18 cellular contexts compared by ENCODE assay signal in genomic region chr6:133132092-133132491, GRCh38.
A peak's percentile ranks its signal among the peaks of the same experiment; 100 is the strongest.
DNase-seq lines count a peak whose midpoint lies in the region; ATAC-seq and TF ChIP-seq lines count a peak whose summit lies in the region.
"Had no signal": no experiment of that assay in that cellular context is flagged by ENCODE, and none has a peak within 500 bp of the region (broad histone marks: within the 10 kb centered on the region; RNA-seq: fewer than 3 reads in every experiment).

No MANE protein-coding gene starts in this region.

- intact Hi-C loops in heart left ventricle (cut with DNase I) = loop anchor here in 2 of 10 donors (10.0 kb wide), 2 partner anchors 67 to 167 kb away; no protein-coding TSS in a partner anchor
- intact Hi-C loops in Right ventricle myocardium inferior (cut with DNase I) = loop anchor here (5.0 kb wide), 3 partner anchors 75 to 170 kb away; partner anchors contain the start of gene EYA4

- no peak overlapping the region for H3K4me3 ChIP-seq in heart left ventricle
- H3K4me3 ChIP-seq: K562, upper lobe of left lung had no signal

- H3K4me1 ChIP-seq in heart left ventricle = peaks cover 0 to 27% (median 1%) of the 10 kb centered on the region in 12 donors
- H3K4me1 ChIP-seq: upper lobe of left lung had no signal

- WGBS in heart left ventricle, 4 donors = 71 to 80% (median 77%) methylated on average over 4 of the region's 4 CpGs

- H3K9me3 ChIP-seq in heart left ventricle = no peaks in the 10 kb centered on the region
- H3K9me3 ChIP-seq: neutrophil, upper lobe of left lung had no signal

- DNase-seq in heart left ventricle (no peak), Right ventricle myocardium inferior (ENCODE audit: missing footprints) (no peak), NCI-H524 treated with DMSO at 0.1 percent for 48 hours (lab: John Stamatoyannopoulos, UW) (peak; percentile 16), iPS-NIHi11 (ENCODE audit: low spot score) (peak; percentile 32), cerebellum (ENCODE audit: low spot score) (no peak), activated gamma-delta T cell treated with Interleukin-2 at 50 U/mL for 16 hours (no peak), COR-L47 (lab: John Stamatoyannopoulos, UW) (no peak)
- DNase-seq: ACHN; activated CD4-positive, alpha-beta T cell treated with anti-CD3 and anti-CD28 coated beads for 48 hours; activated T-cell treated with anti-CD3 and anti-CD28 coated beads, Interleukin-2, amount 50 U/mL, for 72 hours; brain microvascular endothelial cell; NCI-H2227 treated with DMSO at 0.1 percent for 48 hours; stimulated activated CD8-positive, alpha-beta memory T cell treated with anti-CD3 and anti-CD28 coated beads, Interleukin-4, amount 100 ng/mL, for 48 hours; T-helper 2 cell; upper lobe of left lung had no signal

- ATAC-seq in heart left ventricle = no peak
- ATAC-seq in Right ventricle myocardium inferior = no peak
- ATAC-seq: activated T-cell treated with anti-CD3 and anti-CD28 coated beads, Interleukin-2, amount 50 U/mL, for 72 hours; K562 had no signal

- no peaks in the 10 kb centered on the region for H3K36me3 ChIP-seq in heart left ventricle
- H3K36me3 ChIP-seq: brain microvascular endothelial cell, neutrophil, upper lobe of left lung had no signal

- H3K27me3 ChIP-seq in heart left ventricle = no peaks in the 10 kb centered on the region
- H3K27me3 ChIP-seq: brain microvascular endothelial cell, neutrophil, upper lobe of left lung had no signal

- TF ChIP-seq CTCF in heart left ventricle (IDR thresholded peaks at IDR 0.05) = no peak

- TF ChIP-seq POLR2A in heart left ventricle (IDR thresholded peaks at IDR 0.05) = no peak

- H3K27ac ChIP-seq in heart left ventricle (peak overlapping the region in 11 of 12 donors; percentile 19 to 86 (median 63)), temporal lobe (ENCODE audit: low read depth, low read length) (peak overlapping the region; percentile 47)
- H3K27ac ChIP-seq: brain microvascular endothelial cell, neutrophil, upper lobe of left lung had no signal

Comparison
In these comparisons a context has a peak if more than half of its experiments do, and no peak if none do; other contexts are left out.
1. DNase-seq: peak in NCI-H524 treated with DMSO at 0.1 percent for 48 hours (single experiment) and iPS-NIHi11 (single experiment); none in heart left ventricle (0 of 5), Right ventricle myocardium inferior (single experiment), cerebellum (single experiment), activated gamma-delta T cell treated with Interleukin-2 at 50 U/mL for 16 hours (single experiment) and COR-L47 (single experiment).